Comparison of ENCODE assay signal across 1 cellular context in genomic region chr2:134676960-134677359, GRCh38.
TF ChIP-seq lines count a peak whose summit lies in the region.

No MANE protein-coding gene starts in this region.

TF ChIP-seq in H1, 55 proteins besides CTCF, POLR2A, EP300 and RAD21:
- TF ChIP-seq GTF2F1 (IDR thresholded peaks at IDR 0.05; ENCODE audit: borderline replicate concordance, low read depth, low read length) (no peak), BRCA1 (IDR thresholded peaks at IDR 0.05; ENCODE audit: low read depth, low read length) (no peak), ATF2 (IDR thresholded peaks at IDR 0.05; ENCODE audit: low read length) (no peak), ATF3 (IDR thresholded peaks at IDR 0.05; ENCODE audit: insufficient read depth, low read depth, low read length) (no peak), RBBP5 (IDR thresholded peaks at IDR 0.05; ENCODE audit: borderline replicate concordance, low read depth, low read length) (no peak), SP1 (IDR thresholded peaks at IDR 0.05; ENCODE audit: low read depth, low read length) (no peak), SIRT6 (IDR thresholded peaks at IDR 0.05; ENCODE audit: low read length) (no peak), ZNF274 (IDR thresholded peaks at IDR 0.05; ENCODE audit: borderline replicate concordance, extremely low read depth, low read length) (no peak), SIN3A (conservative IDR thresholded peaks at IDR 0.05 in 1 of 2, IDR thresholded peaks at IDR 0.05 in 1 of 2; ENCODE audit: low read depth in 1 of 2, low read length in 2 of 2) (no peak), EGR1 (IDR thresholded peaks at IDR 0.05; ENCODE audit: borderline replicate concordance, low read depth, low read length) (no peak), SUZ12 (IDR thresholded peaks at IDR 0.05; ENCODE audit: low read length) (no peak), NRF1 (IDR thresholded peaks at IDR 0.05; ENCODE audit: low read depth, low read length) (no peak), RNF2 (IDR thresholded peaks at IDR 0.05; ENCODE audit: borderline replicate concordance, low read depth, low read length, missing control alignments, poor library complexity, severe bottlenecking) (no peak), USF2 (IDR thresholded peaks at IDR 0.05; ENCODE audit: low read length) (no peak), POLR2AphosphoS5 (IDR thresholded peaks at IDR 0.05; ENCODE audit: low read depth, low read length) (no peak), CTBP2 (IDR thresholded peaks at IDR 0.05; ENCODE audit: borderline replicate concordance, insufficient read depth, insufficient read length, low read length) (no peak)
